Comparison of ENCODE assay signal across 14 cellular contexts in the genomic region with DNA sequence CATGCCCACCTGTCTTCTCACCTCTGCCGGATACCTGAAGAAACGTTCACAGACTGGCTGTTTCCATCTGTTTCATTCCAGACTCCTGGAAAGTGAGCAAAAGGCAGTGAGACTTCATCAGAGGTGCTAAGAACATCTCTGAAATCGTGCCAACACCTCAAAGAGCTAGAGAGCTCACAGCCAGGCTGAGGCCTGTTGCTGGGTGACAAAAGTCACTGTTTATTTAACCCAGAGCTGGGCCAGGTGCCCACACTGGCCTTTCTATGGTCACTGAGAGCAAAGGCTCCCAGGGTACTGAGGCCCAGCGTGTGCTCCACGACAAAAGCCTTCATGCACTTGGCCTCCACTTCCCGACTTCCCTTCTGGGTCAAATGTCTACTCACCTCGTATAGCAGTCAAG. TPM values are rescaled to one million over a fixed set of nuclear protein-coding genes. Genes with fewer than 3 reads are reported as not detected.
DNase-seq lines count a peak whose midpoint lies in the region; ATAC-seq and TF ChIP-seq lines count a peak whose summit lies in the region.
"Had no signal": no experiment of that assay in that cellular context is flagged by ENCODE, and none has a peak within 500 bp of the region (broad histone marks: within the 10 kb centered on the region; RNA-seq: fewer than 3 reads in every experiment).

No MANE protein-coding gene starts in this region.

- peak; percentile 17 for ATAC-seq in gastroesophageal sphincter
- ATAC-seq in HG02852 (IDR thresholded peaks at IDR 0.05; ENCODE audit: unreplicated experiment), result no peak
- ATAC-seq: activated naive CD8-positive, alpha-beta T cell treated with anti-CD3 and anti-CD28 coated beads, Interleukin-2, amount 50 U/mL, for 24 hours had no signal

- TF ChIP-seq CTCF in gastroesophageal sphincter (IDR thresholded peaks at IDR 0.05) (no peak), neural crest cell (conservative IDR thresholded peaks at IDR 0.05) (no peak), progenitor cell of endocrine pancreas (IDR thresholded peaks at IDR 0.05; ENCODE audit: unreplicated experiment) (no peak)

- TF ChIP-seq EP300 in gastroesophageal sphincter (IDR thresholded peaks at IDR 0.05), result no peak

- H3K4me3 ChIP-seq in gastroesophageal sphincter, result no peak overlapping the region
- H3K4me3 ChIP-seq: BLaER1 had no signal

- in situ Hi-C loops in ACHN (cut with HindIII; ENCODE audit: low pct_ligation_motif_present, low pct_unique_long_range_greater_than_20kb, low sequenced_read_pairs), result no loop called here

- H3K36me3 Mint-ChIP-seq in neural crest cell (ENCODE audit: low read depth) (no peaks in the 10 kb centered on the region), progenitor cell of endocrine pancreas (ENCODE audit: insufficient read depth) (no peaks in the 10 kb centered on the region)

- H3K4me1 Mint-ChIP-seq in neural crest cell, result peaks cover 9% of the 10 kb centered on the region
- peaks cover 2% of the 10 kb centered on the region for H3K4me1 Mint-ChIP-seq in progenitor cell of endocrine pancreas (ENCODE audit: low read depth)

- H3K9me3 Mint-ChIP-seq in neural crest cell (no peaks in the 10 kb centered on the region), progenitor cell of endocrine pancreas (ENCODE audit: low read depth) (no peaks in the 10 kb centered on the region)
- H3K9me3 Mint-ChIP-seq: activated naive CD8-positive, alpha-beta T cell treated with anti-CD3 and anti-CD28 coated beads, Interleukin-2, amount 50 U/mL, for 24 hours; T-helper 2 cell treated with Interferon-gamma antibody and Interleukin-4, amounts not matched to agents 5 μg/mL and 100 μg/mL, for 36 hours had no signal

- H3K27me3 ChIP-seq in gastroesophageal sphincter, result no peaks in the 10 kb centered on the region

- no peak for TF ChIP-seq POLR2A in gastroesophageal sphincter (IDR thresholded peaks at IDR 0.05)

- H3K36me3 ChIP-seq in gastroesophageal sphincter, result no peaks in the 10 kb centered on the region
- H3K36me3 ChIP-seq: BLaER1 had no signal

- 42 to 64% methylated on average over 4 of the region's 7 CpGs for WGBS in gastroesophageal sphincter (ENCODE audit: low coverage in 1 of 2), 2 donors

- peaks cover 7% of the 10 kb centered on the region for H3K27me3 Mint-ChIP-seq in neural crest cell (ENCODE audit: low read depth)
- peaks cover 25% of the 10 kb centered on the region for H3K27me3 Mint-ChIP-seq in progenitor cell of endocrine pancreas

- H3K4me1 ChIP-seq in gastroesophageal sphincter, result peaks cover 0 to 45% (median 21%) of the 10 kb centered on the region in 3 donors

- H3K4me3 Mint-ChIP-seq in neural crest cell (peak overlapping the region; percentile 63), progenitor cell of endocrine pancreas (ENCODE audit: low read depth) (no peak overlapping the region)
- H3K4me3 Mint-ChIP-seq: activated naive CD8-positive, alpha-beta T cell treated with anti-CD3 and anti-CD28 coated beads, Interleukin-2, amount 50 U/mL, for 24 hours; T-helper 2 cell treated with Interferon-gamma antibody and Interleukin-4, amounts not matched to agents 5 μg/mL and 100 μg/mL, for 36 hours had no signal

- peak overlapping the region; percentile 81 to 93 (median 85) for H3K27ac ChIP-seq in gastroesophageal sphincter
- H3K27ac ChIP-seq: BLaER1 had no signal

- no peak overlapping the region for H3K27ac Mint-ChIP-seq in neural crest cell (ENCODE audit: unreplicated experiment)
- no peak overlapping the region for H3K27ac Mint-ChIP-seq in progenitor cell of endocrine pancreas
- H3K27ac Mint-ChIP-seq: activated naive CD8-positive, alpha-beta T cell treated with anti-CD3 and anti-CD28 coated beads, Interleukin-2, amount 50 U/mL, for 24 hours; T-helper 2 cell treated with Interferon-gamma antibody and Interleukin-4, amounts not matched to agents 5 μg/mL and 100 μg/mL, for 36 hours had no signal

- no peaks in the 10 kb centered on the region for H3K9me3 ChIP-seq in gastroesophageal sphincter
- H3K9me3 ChIP-seq: BLaER1 had no signal

- DNase-seq in DMS153 treated with DMSO at 0.1 percent for 48 hours (lab: John Stamatoyannopoulos, UW; ENCODE audit: unreplicated experiment) (peak; percentile 62), NCI-H2196 treated with DMSO at 0.1 percent for 48 hours (lab: John Stamatoyannopoulos, UW; ENCODE audit: unreplicated experiment) (peak; percentile 32), neural crest cell (ENCODE audit: low read depth, low spot score) (no peak), progenitor cell of endocrine pancreas (ENCODE audit: low spot score, unreplicated experiment) (no peak), ACHN (no peak), KG1 (lab: John Stamatoyannopoulos, UW) (no peak)
- DNase-seq: activated naive CD8-positive, alpha-beta T cell treated with anti-CD3 and anti-CD28 coated beads, Interleukin-2, amount 50 U/mL, for 24 hours; foreskin melanocyte; H7; retina had no signal

RNA-seq across cellular contexts. Expression of a gene that starts 3.7 kb away (rescaled TPM):
- total RNA-seq in gastroesophageal sphincter, result 10 to 100 TPM; 16.1 to 24.1 (median 20.8) TPM
- total RNA-seq in neural crest cell, result 2.8 and 3.0 TPM in 2 replicates
- total RNA-seq in progenitor cell of endocrine pancreas, result 2.7 and 3.5 TPM in 2 replicates

RNA-seq across cellular contexts. Expression of a gene that starts 54.8 kb away (rescaled TPM):
- total RNA-seq in gastroesophageal sphincter (100 to 1,000 TPM; 124 to 149 (median 136) TPM), neural crest cell (163 and 169 TPM in 2 replicates), progenitor cell of endocrine pancreas (127 and 129 TPM in 2 replicates)

Comparison
In these comparisons a context has a peak if more than half of its experiments do, and no peak if none do; other contexts are left out.
1. DNase-seq: peak in DMS153 treated with DMSO at 0.1 percent for 48 hours (single experiment) and NCI-H2196 treated with DMSO at 0.1 percent for 48 hours (single experiment); none in neural crest cell (single experiment), progenitor cell of endocrine pancreas (single experiment), ACHN (single experiment) and KG1 (single experiment).